15 cellular contexts compared by ENCODE assay signal in genomic region chr11:70158757-70159389, GRCh38. TPM values are rescaled to one million over a fixed set of nuclear protein-coding genes. Genes with fewer than 3 reads are reported as not detected.
DNase-seq lines count a peak whose midpoint lies in the region; ATAC-seq and TF ChIP-seq lines count a peak whose summit lies in the region.
"Had no signal": no experiment of that assay in that cellular context is flagged by ENCODE, and none has a peak within 500 bp of the region (broad histone marks: within the 10 kb centered on the region; RNA-seq: fewer than 3 reads in every experiment).

No MANE protein-coding gene starts in this region.

- H3K36me3 ChIP-seq in RWPE2 (ENCODE audit: low read depth) (no peaks in the 10 kb centered on the region), testis (ENCODE audit: low read depth, missing control alignments) (no peaks in the 10 kb centered on the region)

- no peaks in the 10 kb centered on the region for H3K36me3 Mint-ChIP-seq in stimulated activated naive CD8-positive, alpha-beta T cell treated with anti-CD3 and anti-CD28 coated beads, Interleukin-15, Interleukin-2, amounts not matched to agents 100 ng/mL and 50 ng/mL, for 24 hours (ENCODE audit: low read depth)
- H3K36me3 Mint-ChIP-seq in neural crest cell (ENCODE audit: low read depth), result no peaks in the 10 kb centered on the region

- H3K27me3 ChIP-seq in RWPE2 (ENCODE audit: insufficient read depth, poor library complexity, severe bottlenecking) (no peaks in the 10 kb centered on the region), testis (no peaks in the 10 kb centered on the region)

- no peak for ATAC-seq in stimulated activated naive CD8-positive, alpha-beta T cell treated with anti-CD3 and anti-CD28 coated beads, Interleukin-15, amount 100 ng/mL, for 72 hours
- ATAC-seq in RWPE2 (ENCODE audit: low read depth), result no peak
- ATAC-seq in left colon, result no peak
- ATAC-seq in HG03439 (IDR thresholded peaks at IDR 0.05; ENCODE audit: unreplicated experiment), result no peak

- no peaks in the 10 kb centered on the region for H3K27me3 Mint-ChIP-seq in stimulated activated naive CD8-positive, alpha-beta T cell treated with anti-CD3 and anti-CD28 coated beads, Interleukin-15, Interleukin-2, amounts not matched to agents 100 ng/mL and 50 ng/mL, for 24 hours
- H3K27me3 Mint-ChIP-seq in stimulated activated naive CD8-positive, alpha-beta T cell treated with anti-CD3 and anti-CD28 coated beads, Interleukin-15, amount 100 ng/mL, for 72 hours, result peaks cover 8% of the 10 kb centered on the region
- H3K27me3 Mint-ChIP-seq in neural crest cell (ENCODE audit: low read depth), result peaks cover 3% of the 10 kb centered on the region

- no peaks in the 10 kb centered on the region for H3K9me3 ChIP-seq in RWPE2 (ENCODE audit: severe bottlenecking)
- no peaks in the 10 kb centered on the region for H3K9me3 ChIP-seq in testis

- H3K27ac ChIP-seq in RWPE2 (ENCODE audit: poor library complexity, severe bottlenecking) (peak overlapping the region; percentile 45), testis (no peak overlapping the region)
- H3K27ac ChIP-seq: C4-2B had no signal

- no peak overlapping the region for H3K4me3 Mint-ChIP-seq in stimulated activated naive CD8-positive, alpha-beta T cell treated with anti-CD3 and anti-CD28 coated beads, Interleukin-15, Interleukin-2, amounts not matched to agents 100 ng/mL and 50 ng/mL, for 24 hours
- no peak overlapping the region for H3K4me3 Mint-ChIP-seq in stimulated activated naive CD8-positive, alpha-beta T cell treated with anti-CD3 and anti-CD28 coated beads, Interleukin-15, amount 100 ng/mL, for 72 hours
- H3K4me3 Mint-ChIP-seq in neural crest cell, result no peak overlapping the region

- peak overlapping the region; percentile 26 for H3K27ac Mint-ChIP-seq in stimulated activated naive CD8-positive, alpha-beta T cell treated with anti-CD3 and anti-CD28 coated beads, Interleukin-15, Interleukin-2, amounts not matched to agents 100 ng/mL and 50 ng/mL, for 24 hours
- no peak overlapping the region for H3K27ac Mint-ChIP-seq in stimulated activated naive CD8-positive, alpha-beta T cell treated with anti-CD3 and anti-CD28 coated beads, Interleukin-15, amount 100 ng/mL, for 72 hours
- peak overlapping the region; percentile 57 for H3K27ac Mint-ChIP-seq in neural crest cell (ENCODE audit: unreplicated experiment)

- H3K9me3 Mint-ChIP-seq in stimulated activated naive CD8-positive, alpha-beta T cell treated with anti-CD3 and anti-CD28 coated beads, Interleukin-15, Interleukin-2, amounts not matched to agents 100 ng/mL and 50 ng/mL, for 24 hours, result no peaks in the 10 kb centered on the region
- no peaks in the 10 kb centered on the region for H3K9me3 Mint-ChIP-seq in stimulated activated naive CD8-positive, alpha-beta T cell treated with anti-CD3 and anti-CD28 coated beads, Interleukin-15, amount 100 ng/mL, for 72 hours
- H3K9me3 Mint-ChIP-seq in neural crest cell, result no peaks in the 10 kb centered on the region

- H3K4me3 ChIP-seq in RWPE2 (ENCODE audit: severe bottlenecking) (no peak overlapping the region), testis (no peak overlapping the region)

- H3K4me1 ChIP-seq in RWPE2 (ENCODE audit: insufficient read depth, poor library complexity, severe bottlenecking) (peaks cover 22% of the 10 kb centered on the region), testis (no peaks in the 10 kb centered on the region)

- no peak for TF ChIP-seq CTCF in RWPE2 (IDR thresholded peaks at IDR 0.05; ENCODE audit: poor library complexity, severe bottlenecking)
- no peak for TF ChIP-seq CTCF in neural crest cell (conservative IDR thresholded peaks at IDR 0.05)
- TF ChIP-seq CTCF in testis (IDR thresholded peaks at IDR 0.05), result no peak

- H3K4me1 Mint-ChIP-seq in stimulated activated naive CD8-positive, alpha-beta T cell treated with anti-CD3 and anti-CD28 coated beads, Interleukin-15, Interleukin-2, amounts not matched to agents 100 ng/mL and 50 ng/mL, for 24 hours (ENCODE audit: low read depth), result no peaks in the 10 kb centered on the region
- no peaks in the 10 kb centered on the region for H3K4me1 Mint-ChIP-seq in stimulated activated naive CD8-positive, alpha-beta T cell treated with anti-CD3 and anti-CD28 coated beads, Interleukin-15, amount 100 ng/mL, for 72 hours
- H3K4me1 Mint-ChIP-seq in neural crest cell, result no peaks in the 10 kb centered on the region

- DNase-seq in stimulated activated naive CD8-positive, alpha-beta T cell treated with anti-CD3 and anti-CD28 coated beads, Interleukin-15, amount 100 ng/mL, for 72 hours, result no peak
- DNase-seq in RWPE2 (ENCODE audit: low spot score) (no peak), neural crest cell (ENCODE audit: low read depth, low spot score) (no peak), left colon (no peak), DMS79 (lab: John Stamatoyannopoulos, UW) (no peak), testis (no peak)
- DNase-seq: DMS 273 treated with DMSO at 0.1 percent for 48 hours; GF-D8; MM.1S; NCI-H1105 treated with DMSO at 0.1 percent for 48 hours; NCI-H1694 treated with DMSO at 0.1 percent for 48 hours; NK-92 treated with Interleukin-12 subunit alpha and Interleukin-12 subunit beta, amount 100 ng/mL, for 24 hours had no signal

- intact Hi-C loops in left colon (cut with DNase I, micrococcal nuclease), result no loop called here
- intact Hi-C loops in testis (cut with DNase I; ENCODE audit: low total_unique reads), result no loop called here

- 84 to 93% methylated on average over 4 to 14 of the region's 14 CpGs for WGBS in testis, 2 donors

- TF ChIP-seq POLR2A in testis (IDR thresholded peaks at IDR 0.05), result no peak

RNA-seq across cellular contexts. Expression of gene FADD, which starts 44.2 kb away (rescaled TPM):
- total RNA-seq in neural crest cell (29.2 and 30.4 TPM in 2 replicates), left colon (10 to 100 TPM; 32.1 to 33.2 TPM), testis (10 to 100 TPM; 20.6 TPM)
- polyA plus RNA-seq in testis (ENCODE audit: insufficient read depth, low read depth, low replicate concordance), result 16.8 TPM

Comparison
In these comparisons a context has a peak if more than half of its experiments do, and no peak if none do; other contexts are left out.
1. H3K27ac Mint-ChIP-seq: peak in stimulated activated naive CD8-positive, alpha-beta T cell treated with anti-CD3 and anti-CD28 coated beads, Interleukin-15, Interleukin-2, amounts not matched to agents 100 ng/mL and 50 ng/mL, for 24 hours (single experiment) and neural crest cell (single experiment); none in stimulated activated naive CD8-positive, alpha-beta T cell treated with anti-CD3 and anti-CD28 coated beads, Interleukin-15, amount 100 ng/mL, for 72 hours (0 of 2).